In the genomic region with DNA sequence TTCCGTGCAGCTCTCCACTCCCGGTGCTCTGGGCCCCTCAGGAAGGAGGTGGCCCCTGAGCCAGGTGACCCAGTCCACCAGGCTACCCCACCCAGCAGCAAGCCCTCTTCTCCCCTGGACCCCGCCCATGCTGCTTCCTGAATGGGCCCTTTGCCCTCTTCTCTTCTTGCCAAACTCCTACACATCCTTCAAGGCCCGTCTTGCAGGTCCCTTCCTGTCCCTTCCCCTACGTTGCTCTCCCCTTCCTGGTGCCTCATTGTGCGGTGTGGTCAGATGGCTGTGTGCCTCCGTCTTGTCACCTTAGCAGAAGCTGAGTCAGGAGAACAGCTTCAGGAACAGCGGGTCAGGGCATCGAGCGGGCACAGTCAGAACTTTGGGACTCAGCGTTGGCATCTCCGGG, we compare ENCODE assay signal across 13 cellular contexts. TPM values are rescaled to one million over a fixed set of nuclear protein-coding genes. Genes with fewer than 3 reads are reported as not detected.
"Had no signal": no experiment of that assay in that cellular context is flagged by ENCODE, and none has a peak within 500 bp of the region (broad histone marks: within the 10 kb centered on the region; RNA-seq: fewer than 3 reads in every experiment).

No MANE protein-coding gene starts in this region.

- H3K27ac Mint-ChIP-seq: activated CD8-positive, alpha-beta T cell treated with anti-CD3 and anti-CD28 coated beads, Interleukin-2, amount 10 ng/mL, durations not matched to agents 7 days and 5 days; activated naive CD4-positive, alpha-beta T cell treated with anti-CD3 and anti-CD28 coated beads for 36 hours; effector memory CD8-positive, alpha-beta T cell had no signal

- H3K9me3 Mint-ChIP-seq: activated naive CD4-positive, alpha-beta T cell treated with anti-CD3 and anti-CD28 coated beads for 36 hours; effector memory CD8-positive, alpha-beta T cell had no signal

- DNase-seq: activated CD8-positive, alpha-beta memory T cell treated with anti-CD3 and anti-CD28 coated beads, Interleukin-2, amount 50 U/mL, for 48 hours; activated CD8-positive, alpha-beta T cell treated with anti-CD3 and anti-CD28 coated beads, Interleukin-2, amount 10 ng/mL, durations not matched to agents 7 days and 5 days; activated naive CD4-positive, alpha-beta T cell treated with anti-CD3 and anti-CD28 coated beads for 36 hours; body of pancreas; central memory CD4-positive, alpha-beta T cell; effector memory CD8-positive, alpha-beta T cell; hippocampal formation; mesendoderm; retina; stimulated activated CD4-positive, alpha-beta T cell treated with anti-CD3 and anti-CD28 coated beads, Interleukin-15, amount 100 ng/mL, for 24 hours; stimulated activated CD4-positive, alpha-beta T cell treated with anti-CD3 and anti-CD28 coated beads, Interleukin-4, amount 100 ng/mL, for 24 hours; stomach had no signal

- H3K4me3 Mint-ChIP-seq: activated CD8-positive, alpha-beta T cell treated with anti-CD3 and anti-CD28 coated beads, Interleukin-2, amount 10 ng/mL, durations not matched to agents 7 days and 5 days; activated naive CD4-positive, alpha-beta T cell treated with anti-CD3 and anti-CD28 coated beads for 36 hours; effector memory CD8-positive, alpha-beta T cell had no signal

- ATAC-seq: activated CD8-positive, alpha-beta T cell treated with anti-CD3 and anti-CD28 coated beads, Interleukin-2, amount 10 ng/mL, durations not matched to agents 7 days and 5 days; body of pancreas; effector memory CD8-positive, alpha-beta T cell had no signal

RNA-seq across cellular contexts. Expression of a gene that starts 51.9 kb away (rescaled TPM):
- polyA plus RNA-seq: liver had no signal
